18 cellular contexts compared by ENCODE assay signal in genomic region chr3:154684021-154684420, GRCh38.
DNase-seq lines count a peak whose midpoint lies in the region; ATAC-seq and TF ChIP-seq lines count a peak whose summit lies in the region.
"Had no signal": no experiment of that assay in that cellular context is flagged by ENCODE, and none has a peak within 500 bp of the region (broad histone marks: within the 10 kb centered on the region; RNA-seq: fewer than 3 reads in every experiment).

No MANE protein-coding gene starts in this region.

- TF ChIP-seq EP300 in ovary (IDR thresholded peaks at IDR 0.05), result no peak

- TF ChIP-seq CTCF in GM12864 (IDR thresholded peaks at IDR 0.05; ENCODE audit: low read depth, low read length, missing control alignments), result peak; percentile 25
- TF ChIP-seq CTCF in ovary (IDR thresholded peaks at IDR 0.05), result no peak
- TF ChIP-seq CTCF in testis (IDR thresholded peaks at IDR 0.05), result no peak

- no peak overlapping the region for H3K27ac ChIP-seq in BLaER1 treated with 17β-estradiol and CSF1 and Interleukin-3, amounts not matched to agents 10 nM and 100 nM
- H3K27ac ChIP-seq in ovary (no peak overlapping the region), testis (no peak overlapping the region), caudate nucleus (ENCODE audit: low read depth, low read length) (no peak overlapping the region)
- H3K27ac ChIP-seq: colonic mucosa had no signal

- DNase-seq in GM12864 (ENCODE audit: low read depth), result no peak
- DNase-seq in NCI-H69 (lab: John Stamatoyannopoulos, UW), result peak; percentile 6
- peak; percentile 6 for DNase-seq in germinal center (ENCODE audit: low spot score)
- no peak for DNase-seq in ovary
- no peak for DNase-seq in testis
- DNase-seq in caudate nucleus (lab: John Stamatoyannopoulos, UW), result no peak
- DNase-seq: activated CD4-positive, alpha-beta T cell treated with anti-CD3 and anti-CD28 coated beads, Interleukin-2, amount 50 U/mL, for 4 hours; activated T-cell treated with anti-CD3 and anti-CD28 coated beads, Interleukin-2, amount 50 U/mL, for 72 hours; AML-193; colonic mucosa; DMS79; NCI-H1436 treated with DMSO at 0.1 percent for 48 hours; NCI-H524; stimulated activated CD4-positive, alpha-beta T cell treated with anti-CD3 and anti-CD28 coated beads, Interleukin-12 subunit alpha, Interleukin-12 subunit beta, amount 100 ng/mL, for 4 hours; T-helper 9 cell had no signal

- H3K36me3 ChIP-seq in BLaER1 treated with 17β-estradiol and CSF1 and Interleukin-3, amounts not matched to agents 10 nM and 100 nM, result no peaks in the 10 kb centered on the region
- H3K36me3 ChIP-seq in ovary, result no peaks in the 10 kb centered on the region
- H3K36me3 ChIP-seq in testis (ENCODE audit: low read depth, missing control alignments), result no peaks in the 10 kb centered on the region
- H3K36me3 ChIP-seq: colonic mucosa had no signal

- 70 to 79% (median 79%) methylated on average over 3 of the region's 3 CpGs for WGBS in ovary, 3 donors
- 74 to 95% methylated on average over 3 of the region's 3 CpGs for WGBS in testis, 2 donors

- H3K9me3 ChIP-seq in BLaER1 treated with 17β-estradiol and CSF1 and Interleukin-3, amounts not matched to agents 10 nM and 100 nM (replicated peaks in 1 of 11), result no peaks in the 10 kb centered on the region; a peak in 1 of 22 replicates
- H3K9me3 ChIP-seq in ovary (no peaks in the 10 kb centered on the region), testis (no peaks in the 10 kb centered on the region)
- H3K9me3 ChIP-seq: colonic mucosa had no signal

- H3K4me3 ChIP-seq in BLaER1 treated with 17β-estradiol and CSF1 and Interleukin-3, amounts not matched to agents 10 nM and 100 nM, result no peak overlapping the region
- no peak overlapping the region for H3K4me3 ChIP-seq in GM12864 (ENCODE audit: low read depth, low read length)
- H3K4me3 ChIP-seq in ovary, result no peak overlapping the region
- H3K4me3 ChIP-seq in testis, result no peak overlapping the region
- H3K4me3 ChIP-seq: colonic mucosa had no signal

- no peak for TF ChIP-seq POLR2A in ovary (IDR thresholded peaks at IDR 0.05)
- TF ChIP-seq POLR2A in testis (IDR thresholded peaks at IDR 0.05), result no peak

- H3K27me3 ChIP-seq in BLaER1 treated with 17β-estradiol and CSF1 and Interleukin-3, amounts not matched to agents 10 nM and 100 nM, result no peaks in the 10 kb centered on the region
- H3K27me3 ChIP-seq in ovary, result no peaks in the 10 kb centered on the region
- H3K27me3 ChIP-seq in testis, result no peaks in the 10 kb centered on the region
- H3K27me3 ChIP-seq: colonic mucosa had no signal

- peak overlapping the region in 8 of 11 experiments; percentile 35 to 59 (median 48); a peak in 10 of 22 replicates for H3K4me2 ChIP-seq in BLaER1 treated with 17β-estradiol and CSF1 and Interleukin-3, amounts not matched to agents 10 nM and 100 nM

- no peaks in the 10 kb centered on the region for H4K20me1 ChIP-seq in BLaER1 treated with 17β-estradiol and CSF1 and Interleukin-3, amounts not matched to agents 10 nM and 100 nM

- intact Hi-C loops in ovary (cut with DNase I), result no loop called here
- intact Hi-C loops in testis (cut with DNase I; ENCODE audit: low total_unique reads), result no loop called here

- peaks cover 0 to 13% (median 11%) of the 10 kb centered on the region in 10 experiments; a peak in 14 of 20 replicates for H3K4me1 ChIP-seq in BLaER1 treated with 17β-estradiol and CSF1 and Interleukin-3, amounts not matched to agents 10 nM and 100 nM
- H3K4me1 ChIP-seq in ovary (ENCODE audit: insufficient read depth), result no peaks in the 10 kb centered on the region
- H3K4me1 ChIP-seq in testis, result no peaks in the 10 kb centered on the region
- H3K4me1 ChIP-seq: colonic mucosa had no signal

- no peak for ATAC-seq in HG03442 (IDR thresholded peaks at IDR 0.05; ENCODE audit: unreplicated experiment)
- ATAC-seq: activated T-cell treated with anti-CD3 and anti-CD28 coated beads, Interleukin-2, amount 50 U/mL, for 72 hours; Right ventricle myocardium inferior had no signal

- no peak overlapping the region for H3K9ac ChIP-seq in BLaER1 treated with 17β-estradiol and CSF1 and Interleukin-3, amounts not matched to agents 10 nM and 100 nM

Comparison
In these comparisons a context has a peak if more than half of its experiments do, and no peak if none do; other contexts are left out.
1. DNase-seq: peak in NCI-H69 (single experiment) and germinal center (single experiment); none in GM12864 (single experiment), ovary (0 of 5), testis (single experiment) and caudate nucleus (0 of 61).